ENCODE assay signal across 25 cellular contexts in genomic region chr15:43484455-43484854, GRCh38. TPM values are rescaled to one million over a fixed set of nuclear protein-coding genes. Genes with fewer than 3 reads are reported as not detected.
DNase-seq lines count a peak whose midpoint lies in the region; ATAC-seq and TF ChIP-seq lines count a peak whose summit lies in the region.
"Had no signal": no experiment of that assay in that cellular context is flagged by ENCODE, and none has a peak within 500 bp of the region (broad histone marks: within the 10 kb centered on the region; RNA-seq: fewer than 3 reads in every experiment).

No MANE protein-coding gene starts in this region.

- H3K4me3 Mint-ChIP-seq in T-helper 17 cell: no peak overlapping the region
- H3K4me3 Mint-ChIP-seq: activated T-helper 1 cell treated with anti-CD3 and anti-CD28 coated beads, Interleukin-12 subunit alpha, Interleukin-12 subunit beta, Interleukin-2, Interleukin-4 antibody, amounts not matched to agents 30 ng/mL and 10 ng/mL and 1 ng/mL, durations not matched to agents 14 hours and 24 hours and 36 hours; natural killer cell treated with Interleukin-12 subunit alpha and Interleukin-12 subunit beta and Interleukin-15 and Interleukin-18, amount 100 ng/mL, for 72 hours; T-cell had no signal

- intact Hi-C loops in left ventricle myocardium inferior (cut with micrococcal nuclease) (no loop called here), Right ventricle myocardium inferior (cut with DNase I) (no loop called here), vagina (cut with DNase I) (no loop called here), spleen (cut with DNase I; ENCODE audit: low total_unique reads) (no loop called here)

- peak overlapping the region; percentile 9 for H3K27ac ChIP-seq in left ventricle myocardium inferior (replicated peaks)
- H3K27ac ChIP-seq in vagina: peak overlapping the region; percentile 23
- H3K27ac ChIP-seq in spleen: no peak overlapping the region
- H3K27ac ChIP-seq: BLaER1 treated with 17β-estradiol and CSF1 and Interleukin-3, amounts not matched to agents 10 nM and 100 nM; epithelial cell of prostate; left lung; testis had no signal

- peaks cover 10% of the 10 kb centered on the region for H3K36me3 Mint-ChIP-seq in T-helper 17 cell (ENCODE audit: low read depth)

- no peak for TF ChIP-seq POLR2A in vagina (IDR thresholded peaks at IDR 0.05)
- no peak for TF ChIP-seq POLR2A in spleen (IDR thresholded peaks at IDR 0.05)

- H3K27me3 ChIP-seq in left ventricle myocardium inferior (ENCODE audit: low read depth): no peaks in the 10 kb centered on the region
- no peaks in the 10 kb centered on the region for H3K27me3 ChIP-seq in vagina
- no peaks in the 10 kb centered on the region for H3K27me3 ChIP-seq in spleen (replicated peaks in 1 of 7)
- H3K27me3 ChIP-seq: BLaER1 treated with 17β-estradiol and CSF1 and Interleukin-3, amounts not matched to agents 10 nM and 100 nM; left lung; testis had no signal

- peak overlapping the region; percentile 34 for H3K27ac Mint-ChIP-seq in T-helper 17 cell
- H3K27ac Mint-ChIP-seq: activated T-helper 1 cell treated with anti-CD3 and anti-CD28 coated beads, Interleukin-12 subunit alpha, Interleukin-12 subunit beta, Interleukin-2, Interleukin-4 antibody, amounts not matched to agents 30 ng/mL and 10 ng/mL and 1 ng/mL, durations not matched to agents 14 hours and 24 hours and 36 hours; natural killer cell treated with Interleukin-12 subunit alpha and Interleukin-12 subunit beta and Interleukin-15 and Interleukin-18, amount 100 ng/mL, for 72 hours had no signal

- H3K4me1 ChIP-seq in left ventricle myocardium inferior: peaks cover 20% of the 10 kb centered on the region
- H3K4me1 ChIP-seq in vagina: peaks cover 19% of the 10 kb centered on the region
- peaks cover 0 to 17% (median 6%) of the 10 kb centered on the region in 6 donors for H3K4me1 ChIP-seq in spleen

- 93 to 99% (median 97%) methylated on average over 2 of the region's 2 CpGs for WGBS in spleen, 5 donors

- peaks cover 29% of the 10 kb centered on the region for H3K4me1 Mint-ChIP-seq in T-helper 17 cell

- H3K4me3 ChIP-seq in left ventricle myocardium inferior (no peak overlapping the region), fibroblast of the aortic adventitia (ENCODE audit: low read depth, low read length) (no peak overlapping the region), vagina (no peak overlapping the region), spleen (no peak overlapping the region)
- H3K4me3 ChIP-seq: BLaER1 treated with 17β-estradiol and CSF1 and Interleukin-3, amounts not matched to agents 10 nM and 100 nM; left lung; testis had no signal

- H3K27me3 Mint-ChIP-seq in T-helper 17 cell: no peaks in the 10 kb centered on the region
- H3K27me3 Mint-ChIP-seq: natural killer cell treated with Interleukin-12 subunit alpha and Interleukin-12 subunit beta and Interleukin-15 and Interleukin-18, amount 100 ng/mL, for 72 hours; T-cell had no signal

- no peak for ATAC-seq in Right ventricle myocardium inferior
- no peak for ATAC-seq in T-helper 17 cell
- ATAC-seq: left lung; natural killer cell treated with Interleukin-12 subunit alpha and Interleukin-12 subunit beta and Interleukin-15 and Interleukin-18, amount 100 ng/mL, for 72 hours; T-cell had no signal

- TF ChIP-seq CTCF in left ventricle myocardium inferior (IDR thresholded peaks at IDR 0.05; ENCODE audit: borderline replicate concordance) (no peak), fibroblast of the aortic adventitia (IDR thresholded peaks at IDR 0.05; ENCODE audit: insufficient read depth, low read length) (no peak), vagina (IDR thresholded peaks at IDR 0.05) (no peak), spleen (IDR thresholded peaks at IDR 0.05 in 8 of 11, conservative IDR thresholded peaks at IDR 0.05 in 3 of 11) (no peak)

- DNase-seq in left ventricle myocardium inferior: no peak
- no peak for DNase-seq in Right ventricle myocardium inferior (ENCODE audit: missing footprints)
- no peak for DNase-seq in T-helper 17 cell
- DNase-seq in fibroblast of the aortic adventitia (ENCODE audit: low read depth): peak; percentile 40
- no peak for DNase-seq in vagina (ENCODE audit: extremely low spot score in 2 of 2)
- no peak for DNase-seq in spleen
- DNase-seq in activated CD8-positive, alpha-beta memory T cell treated with anti-CD3 and anti-CD28 coated beads, Interleukin-2, amount 50 U/mL, for 48 hours: no peak
- no peak for DNase-seq in activated T-cell treated with anti-CD3 and anti-CD28 coated beads, Interleukin-2, amount 50 U/mL, for 1 hour
- DNase-seq: activated naive CD4-positive, alpha-beta T cell treated with anti-CD3 and anti-CD28 coated beads, Interleukin-2, amount 50 U/mL, for 16 hours; HCEC 1CT; left lung; NCI-H1417; NCI-H2081 treated with DMSO at 0.1 percent for 48 hours; NCI-H446; NCI-H82; Right ventricle myocardium superior; stimulated activated CD4-positive, alpha-beta T cell treated with anti-CD3 and anti-CD28 coated beads, Interleukin-12 subunit alpha, Interleukin-12 subunit beta, amount 100 ng/mL, for 4 hours; stimulated activated CD4-positive, alpha-beta T cell treated with anti-CD3 and anti-CD28 coated beads, Interleukin-4, amount 100 ng/mL, for 4 hours; stimulated activated naive CD4-positive, alpha-beta T cell; T-cell; testis had no signal

- peaks cover 54% of the 10 kb centered on the region for H3K36me3 ChIP-seq in left ventricle myocardium inferior
- peaks cover 0 to 40% of the 10 kb centered on the region in 2 donors for H3K36me3 ChIP-seq in vagina
- H3K36me3 ChIP-seq in spleen: peaks cover 0 to 76% (median 28%) of the 10 kb centered on the region in 6 donors

- H3K9me3 ChIP-seq in left ventricle myocardium inferior (replicated peaks) (no peaks in the 10 kb centered on the region), T-helper 17 cell (ENCODE audit: control insufficient read depth, low read length, poor library complexity, severe bottlenecking) (no peaks in the 10 kb centered on the region), vagina (no peaks in the 10 kb centered on the region), spleen (no peaks in the 10 kb centered on the region)
- H3K9me3 ChIP-seq: BLaER1 treated with 17β-estradiol and CSF1 and Interleukin-3, amounts not matched to agents 10 nM and 100 nM; left lung; testis had no signal

RNA-seq across cellular contexts. Expression of gene TP53BP1, which starts 8.5 kb away (rescaled TPM):
- total RNA-seq in left ventricle myocardium inferior: 28.6 TPM
- 24.3 TPM for total RNA-seq in Right ventricle myocardium inferior
- total RNA-seq in T-helper 17 cell: 10 to 100 TPM; 48.0 to 51.6 TPM
- total RNA-seq in fibroblast of the aortic adventitia (ENCODE audit: low replicate concordance): 71.9 and 106 TPM in 2 replicates
- 44.9 TPM for total RNA-seq in vagina
- 10 to 100 TPM; 37.7 to 55.4 (median 44.7) TPM for total RNA-seq in spleen
- 10 to 100 TPM in 1 of 3 donors, 1 to 10 TPM in 2; 7.2 to 12.6 (median 9.0) TPM for polyA plus RNA-seq in spleen

RNA-seq across cellular contexts. Expression of gene MAP1A, which starts 33.0 kb away (rescaled TPM):
- 56.0 TPM for total RNA-seq in left ventricle myocardium inferior
- total RNA-seq in Right ventricle myocardium inferior: 21.4 TPM
- 10 to 100 TPM in 1 of 2 donors, 1 to 10 TPM in 1; 5.3 to 16.0 TPM for total RNA-seq in T-helper 17 cell
- total RNA-seq in fibroblast of the aortic adventitia (ENCODE audit: low replicate concordance): 43.9 and 108 TPM in 2 replicates
- 16.9 TPM for total RNA-seq in vagina
- 1 to 10 TPM; 2.0 to 5.4 (median 3.1) TPM for total RNA-seq in spleen
- under 1 TPM; 0.15 to 0.35 (median 0.20) TPM for polyA plus RNA-seq in spleen

Comparison
In these comparisons a context has a peak if more than half of its experiments do, and no peak if none do; other contexts are left out.
1. H3K27ac ChIP-seq: peak in left ventricle myocardium inferior (single experiment) and vagina (single experiment); none in spleen (0 of 8).